In the genomic region with DNA sequence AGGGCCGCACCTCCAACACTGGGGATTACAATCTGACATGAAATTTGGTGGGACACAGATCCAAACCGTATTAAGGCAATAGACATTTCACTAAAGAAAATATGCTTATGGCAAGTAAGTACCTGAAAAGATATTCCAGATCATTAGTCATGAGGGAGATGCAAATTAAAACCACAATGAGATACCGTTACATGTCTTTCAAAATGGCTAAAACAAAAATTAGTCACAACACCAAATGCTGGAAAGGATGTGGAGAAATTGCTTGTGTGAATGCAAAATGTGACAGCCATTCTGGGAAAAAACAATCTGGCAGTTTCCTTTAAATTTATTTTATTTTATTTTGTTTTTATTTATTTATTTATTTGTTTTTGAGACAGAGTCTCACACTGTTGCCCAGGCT, we compare ENCODE assay signal across 7 cellular contexts.
"Had no signal": no experiment of that assay in that cellular context is flagged by ENCODE, and none has a peak within 500 bp of the region (broad histone marks: within the 10 kb centered on the region; RNA-seq: fewer than 3 reads in every experiment).

No MANE protein-coding gene starts in this region.

- FAIRE-seq: H1, H54, HTR-8/SVneo had no signal

- DNase-seq: H9, HCEC 1CT, IMR-90 had no signal

- H2AFZ ChIP-seq: GM23338 had no signal

- H3K4me1 Mint-ChIP-seq: GM23338, H9 had no signal

- H3K4me3 Mint-ChIP-seq: GM23338, H9 had no signal

- ATAC-seq: GM23338 had no signal

- H3K27ac Mint-ChIP-seq: GM23338 had no signal

- H3K4me2 ChIP-seq: GM23338 had no signal

- H3K4me3 ChIP-seq: GM23338 had no signal
